In the genomic region with DNA sequence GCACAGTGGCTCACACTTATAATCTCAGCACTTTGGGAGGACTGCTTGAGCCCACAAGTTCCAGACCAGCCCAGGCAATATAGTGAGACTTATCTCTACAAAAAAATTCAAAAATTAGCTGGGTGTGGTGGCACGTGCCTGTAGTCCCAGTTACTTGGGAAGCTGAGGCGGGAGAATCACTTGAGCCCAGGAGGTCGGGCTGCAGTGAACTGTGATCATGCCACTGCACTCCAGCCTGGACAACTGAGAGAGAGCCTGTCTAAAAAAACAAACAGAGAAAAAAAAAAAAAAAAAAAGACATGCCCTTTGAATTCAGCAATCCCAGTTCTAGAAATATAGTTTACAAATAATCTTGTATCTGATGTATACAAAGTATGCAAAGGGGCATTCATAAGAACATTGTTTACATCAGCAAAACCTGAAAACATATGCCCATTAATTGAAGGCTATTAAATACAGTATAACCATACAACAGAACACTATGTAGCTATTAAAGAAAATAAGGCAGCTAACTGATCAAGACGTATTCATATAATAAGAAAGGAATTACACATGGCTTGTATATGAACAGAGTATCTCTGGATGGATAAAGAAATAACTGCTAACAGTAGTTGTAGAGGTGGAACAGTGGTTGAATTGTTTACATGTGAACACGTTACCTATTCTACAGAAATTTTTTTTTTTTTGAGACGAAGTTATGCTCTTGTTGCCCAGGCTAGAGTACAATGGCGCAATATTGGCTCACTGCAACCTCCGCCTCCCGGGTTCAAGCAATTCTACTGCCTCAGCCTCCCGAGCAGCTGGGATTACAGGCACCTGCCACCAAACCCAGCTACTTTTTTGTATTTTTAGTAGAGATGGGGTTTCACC, we compare ENCODE assay signal across 21 cellular contexts.
DNase-seq lines count a peak whose midpoint lies in the region; ATAC-seq and TF ChIP-seq lines count a peak whose summit lies in the region.
"Had no signal": no experiment of that assay in that cellular context is flagged by ENCODE, and none has a peak within 500 bp of the region (broad histone marks: within the 10 kb centered on the region; RNA-seq: fewer than 3 reads in every experiment).

No MANE protein-coding gene starts in this region.

- peak overlapping the region; percentile 6 to 93 (median 83); a peak in 17 of 22 replicates for H3K4me2 ChIP-seq in BLaER1 treated with 17β-estradiol and CSF1 and Interleukin-3, amounts not matched to agents 10 nM and 100 nM

- peaks cover 10% of the 10 kb centered on the region for H3K36me3 Mint-ChIP-seq in central memory CD8-positive, alpha-beta T cell (ENCODE audit: insufficient read depth)
- H3K36me3 Mint-ChIP-seq in nephron progenitor cell (ENCODE audit: low read depth): peaks cover 29% of the 10 kb centered on the region
- H3K36me3 Mint-ChIP-seq: mesothelial cell of epicardium had no signal

- CTCF ChIA-PET in HEK293T (lab: Yijun Ruan, JAX): no interaction called here

- peak overlapping the region in 8 of 11 experiments; percentile 47 to 98 (median 79); a peak in 10 of 22 replicates for H3K27ac ChIP-seq in BLaER1 treated with 17β-estradiol and CSF1 and Interleukin-3, amounts not matched to agents 10 nM and 100 nM
- H3K27ac ChIP-seq in coronary artery: no peak overlapping the region
- H3K27ac ChIP-seq: colonic mucosa had no signal

- H3K27me3 ChIP-seq in BLaER1 treated with 17β-estradiol and CSF1 and Interleukin-3, amounts not matched to agents 10 nM and 100 nM: no peaks in the 10 kb centered on the region
- H3K27me3 ChIP-seq: colonic mucosa had no signal

- peaks cover 7 to 54% (median 28%) of the 10 kb centered on the region in 11 experiments; a peak in 17 of 22 replicates for H3K36me3 ChIP-seq in BLaER1 treated with 17β-estradiol and CSF1 and Interleukin-3, amounts not matched to agents 10 nM and 100 nM
- H3K36me3 ChIP-seq: colonic mucosa had no signal

- no peak for TF ChIP-seq CTCF in nephron progenitor cell (IDR thresholded peaks at IDR 0.05)
- no peak for TF ChIP-seq CTCF in coronary artery (IDR thresholded peaks at IDR 0.05)

- no peak overlapping the region for H3K27ac Mint-ChIP-seq in central memory CD8-positive, alpha-beta T cell (ENCODE audit: low read depth)
- H3K27ac Mint-ChIP-seq in nephron progenitor cell: peak overlapping the region; percentile 85

- no peaks in the 10 kb centered on the region for H3K9me3 ChIP-seq in BLaER1 treated with 17β-estradiol and CSF1 and Interleukin-3, amounts not matched to agents 10 nM and 100 nM (replicated peaks in 1 of 11)
- H3K9me3 ChIP-seq: colonic mucosa had no signal

- peak overlapping the region; percentile 29 for H3K4me3 Mint-ChIP-seq in central memory CD8-positive, alpha-beta T cell
- no peak overlapping the region for H3K4me3 Mint-ChIP-seq in nephron progenitor cell
- H3K4me3 Mint-ChIP-seq: H9, mesothelial cell of epicardium had no signal

- DNase-seq in HEK293T (ENCODE audit: extremely low spot score): no peak
- DNase-seq in central memory CD8-positive, alpha-beta T cell (ENCODE audit: low spot score in 2 of 2): no peak
- DNase-seq in nephron progenitor cell: no peak
- no peak for DNase-seq in NCI-H1436 treated with DMSO at 0.1 percent for 48 hours (lab: John Stamatoyannopoulos, UW)
- no peak for DNase-seq in coronary artery (ENCODE audit: low spot score)
- DNase-seq: activated CD4-positive, alpha-beta T cell treated with anti-CD3 and anti-CD28 coated beads for 4 hours; activated CD8-positive, alpha-beta memory T cell treated with anti-CD3 and anti-CD28 coated beads, Interleukin-2, amount 50 U/mL, for 4 hours; activated naive CD4-positive, alpha-beta T cell; Calu3; colonic mucosa; EL; foreskin melanocyte; H9; left cardiac atrium; NCI-H1092; NCI-H2081 treated with DMSO at 0.1 percent for 48 hours; NCI-H526 treated with DMSO at 0.1 percent for 48 hours had no signal

- peaks cover 95 to 100% (median 100%) of the 10 kb centered on the region in 11 experiments for H4K20me1 ChIP-seq in BLaER1 treated with 17β-estradiol and CSF1 and Interleukin-3, amounts not matched to agents 10 nM and 100 nM

- peak overlapping the region in 4 of 11 experiments; percentile 7 to 86 (median 50); a peak in 2 of 22 replicates for H3K9ac ChIP-seq in BLaER1 treated with 17β-estradiol and CSF1 and Interleukin-3, amounts not matched to agents 10 nM and 100 nM

- H3K4me1 Mint-ChIP-seq in central memory CD8-positive, alpha-beta T cell: peaks cover 62% of the 10 kb centered on the region
- peaks cover 55% of the 10 kb centered on the region for H3K4me1 Mint-ChIP-seq in nephron progenitor cell

- ATAC-seq in central memory CD8-positive, alpha-beta T cell (replicated peaks; ENCODE audit: extremely low read depth, poor library complexity, severe bottlenecking): no peak
- ATAC-seq in GM21381 (IDR thresholded peaks at IDR 0.05; ENCODE audit: unreplicated experiment) (no peak), GM21825 (IDR thresholded peaks at IDR 0.05; ENCODE audit: unreplicated experiment) (no peak)
- ATAC-seq: left cardiac atrium had no signal

- POLR2A ChIA-PET in HEK293T (lab: Yijun Ruan, JAX): interaction anchor here (1.0 kb wide), 1 partner anchor 35 kb away, joined by 5 read pairs; no protein-coding TSS in a partner anchor

- no peaks in the 10 kb centered on the region for H3K27me3 Mint-ChIP-seq in central memory CD8-positive, alpha-beta T cell
- H3K27me3 Mint-ChIP-seq in nephron progenitor cell (ENCODE audit: low read depth, poor library complexity): no peaks in the 10 kb centered on the region

- no peaks in the 10 kb centered on the region for H3K9me3 Mint-ChIP-seq in central memory CD8-positive, alpha-beta T cell
- no peaks in the 10 kb centered on the region for H3K9me3 Mint-ChIP-seq in nephron progenitor cell
- H3K9me3 Mint-ChIP-seq: H9, mesothelial cell of epicardium had no signal

- H3K4me3 ChIP-seq in BLaER1 treated with 17β-estradiol and CSF1 and Interleukin-3, amounts not matched to agents 10 nM and 100 nM: no peak overlapping the region
- no peak overlapping the region for H3K4me3 ChIP-seq in coronary artery
- H3K4me3 ChIP-seq: colonic mucosa had no signal

- H3K4me1 ChIP-seq in BLaER1 treated with 17β-estradiol and CSF1 and Interleukin-3, amounts not matched to agents 10 nM and 100 nM: peaks cover 61 to 99% (median 80%) of the 10 kb centered on the region in 10 experiments

TF ChIP-seq in HEK293T, 16 proteins besides CTCF, POLR2A, EP300 and RAD21:
- TF ChIP-seq ZNF384 (IDR thresholded peaks at IDR 0.05) (peak; percentile 69), L3MBTL2 (conservative IDR thresholded peaks at IDR 0.05) (no peak)

Comparison
In these comparisons a context has a peak if more than half of its experiments do, and no peak if none do; other contexts are left out.
1. H3K27ac ChIP-seq: peak in BLaER1 treated with 17β-estradiol and CSF1 and Interleukin-3, amounts not matched to agents 10 nM and 100 nM (8 of 11); none in coronary artery (0 of 2).